In the genomic region with DNA sequence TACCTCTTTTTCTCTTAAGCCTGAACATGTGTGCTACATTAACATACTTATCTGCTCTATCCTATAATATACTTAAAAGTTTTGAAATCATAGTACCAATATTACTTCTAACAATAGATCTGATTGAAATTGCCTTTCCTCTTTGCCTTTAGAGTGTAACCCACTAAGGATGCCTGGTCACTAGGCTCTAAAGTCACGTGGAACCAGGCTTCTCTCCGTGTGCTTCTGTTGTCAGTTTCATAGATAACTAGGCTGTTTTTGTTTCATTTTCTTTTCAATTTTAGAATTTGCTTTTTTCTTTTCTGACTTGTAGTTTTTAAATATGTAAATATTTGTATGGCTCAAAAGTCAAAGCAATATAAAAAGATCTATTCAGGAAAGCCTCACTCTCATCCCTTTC, we compare ENCODE assay signal across 7 cellular contexts. TPM values are rescaled to one million over a fixed set of nuclear protein-coding genes. Genes with fewer than 3 reads are reported as not detected.
A peak's percentile ranks its signal among the peaks of the same experiment; 100 is the strongest.
DNase-seq lines count a peak whose midpoint lies in the region; ATAC-seq, FAIRE-seq and TF ChIP-seq lines count a peak whose summit lies in the region.
"Not testable (repeated sequence)": the region's sequence is repeated elsewhere in the genome, so short reads cannot be mapped to it uniquely, and the experiment has no call there.

No MANE protein-coding gene starts in this region.

- DNase-seq in OCI-LY7 (ENCODE audit: low spot score), result not testable (repeated sequence)

- not testable (repeated sequence) for H3K36me3 Mint-ChIP-seq in IgD-negative memory B cell
- H3K36me3 Mint-ChIP-seq in stimulated activated memory B cell treated with anti-CD40 and anti-IgM and Interleukin-4, amounts not matched to agents 10 μg/mL and 1 μg/mL and 100 μg/mL, for 72 hours, result peaks cover 50% of the 10 kb centered on the region

- not testable (repeated sequence) for H2AFZ ChIP-seq in OCI-LY7 (ENCODE audit: low read length)

- peaks cover 35% of the 10 kb centered on the region for H3K36me3 ChIP-seq in OCI-LY7 (ENCODE audit: insufficient read depth, low read length)

- not testable (repeated sequence) for H3K9me3 Mint-ChIP-seq in IgD-negative memory B cell; stimulated activated memory B cell treated with anti-CD40 and anti-IgM and Interleukin-4, amounts not matched to agents 10 μg/mL and 1 μg/mL and 100 μg/mL, for 72 hours

- H3K27ac Mint-ChIP-seq in IgD-negative memory B cell, result peak overlapping the region in 2 of 3 donors; percentile 1 to 91
- H3K27ac Mint-ChIP-seq in stimulated activated memory B cell treated with anti-CD40 and anti-IgM and Interleukin-4, amounts not matched to agents 10 μg/mL and 1 μg/mL and 100 μg/mL, for 72 hours, result peak overlapping the region; percentile 82

- peaks cover 10 to 11% (median 11%) of the 10 kb centered on the region in 3 donors for H3K4me1 Mint-ChIP-seq in IgD-negative memory B cell
- H3K4me1 Mint-ChIP-seq in stimulated activated memory B cell treated with anti-CD40 and anti-IgM and Interleukin-4, amounts not matched to agents 10 μg/mL and 1 μg/mL and 100 μg/mL, for 72 hours, result peaks cover 11% of the 10 kb centered on the region

- H3K4me3 Mint-ChIP-seq in IgD-negative memory B cell; stimulated activated memory B cell treated with anti-CD40 and anti-IgM and Interleukin-4, amounts not matched to agents 10 μg/mL and 1 μg/mL and 100 μg/mL, for 72 hours: not testable (repeated sequence)

- H4K20me1 ChIP-seq in OCI-LY7 (ENCODE audit: insufficient read depth, low read length), result not testable (repeated sequence)

- H3K4me1 ChIP-seq in OCI-LY7 (ENCODE audit: insufficient read depth, low read length, poor library complexity, severe bottlenecking), result peaks cover 17% of the 10 kb centered on the region

- not testable (repeated sequence) for H3K9me3 ChIP-seq in OCI-LY7 (ENCODE audit: low read length)

- FAIRE-seq in endometrium (lab: Jason Lieb, UNC), result peak; percentile 45

- ATAC-seq in GM18867 (IDR thresholded peaks at IDR 0.05; ENCODE audit: unreplicated experiment), result peak; percentile 45
- ATAC-seq in HG02870 (IDR thresholded peaks at IDR 0.05; ENCODE audit: unreplicated experiment), result peak; percentile 32
- peak; percentile 36 for ATAC-seq in HG03354 (IDR thresholded peaks at IDR 0.05; ENCODE audit: poor library complexity, severe bottlenecking, unreplicated experiment)
- not testable (repeated sequence) for ATAC-seq in stimulated activated memory B cell treated with anti-CD40 and anti-IgM and Interleukin-4, amounts not matched to agents 10 μg/mL and 1 μg/mL and 100 μg/mL, for 72 hours

- BruUV-seq in OCI-LY7 (replicated peaks; lab: Mats Ljungman, UMichigan), result not testable (repeated sequence)

- H3K27ac ChIP-seq in OCI-LY7 (ENCODE audit: low read depth, low read length, poor library complexity, severe bottlenecking), result peak overlapping the region; percentile 69

- not testable (repeated sequence) for H3K4me2 ChIP-seq in OCI-LY7 (ENCODE audit: low read length)

- not testable (repeated sequence) for H3K9me2 ChIP-seq in OCI-LY7 (ENCODE audit: insufficient read depth, low read length)

- H3K79me2 ChIP-seq in OCI-LY7 (ENCODE audit: insufficient read depth, low read depth, low read length), result not testable (repeated sequence)

- POLR2A ChIA-PET in OCI-LY7 (lab: Charles Lee), result not testable (repeated sequence)

- H3K4me3 ChIP-seq in OCI-LY7 (ENCODE audit: low read depth, low read length, poor library complexity, severe bottlenecking), result not testable (repeated sequence)

- H3K27me3 Mint-ChIP-seq in IgD-negative memory B cell; stimulated activated memory B cell treated with anti-CD40 and anti-IgM and Interleukin-4, amounts not matched to agents 10 μg/mL and 1 μg/mL and 100 μg/mL, for 72 hours: not testable (repeated sequence)

- intact Hi-C loops in OCI-LY7 (cut with micrococcal nuclease; ENCODE audit: unreplicated experiment), result not testable (repeated sequence)

- not testable (repeated sequence) for TF ChIP-seq CTCF in OCI-LY7 (conservative IDR thresholded peaks at IDR 0.05; ENCODE audit: low read length)

- CTCF ChIA-PET in OCI-LY7 (lab: Charles Lee; ENCODE audit: unreplicated experiment), result not testable (repeated sequence)

RNA-seq across cellular contexts. Expression of gene DDX11, which starts 25.8 kb away (rescaled TPM):
- 22.3 TPM for polyA plus RNA-seq in IgD-negative memory B cell
- 170 and 189 TPM in 2 replicates for total RNA-seq in OCI-LY7 (2014; rRNA removed; shearing (Covaris generic))
- 262 and 315 TPM in 2 replicates for total RNA-seq in OCI-LY7 (2022)
